8 cellular contexts compared by ENCODE assay signal in genomic region chr15:40569139-40569953, GRCh38. TPM values are rescaled to one million over a fixed set of nuclear protein-coding genes. Genes with fewer than 3 reads are reported as not detected.
DNase-seq lines count a peak whose midpoint lies in the region; ATAC-seq and TF ChIP-seq lines count a peak whose summit lies in the region.

Gene RPUSD2 (plus strand): TSS chr15:40569299. CDS start chr15:40569338, 39 bp downstream.

- no peaks in the 10 kb centered on the region for H3K27me3 Mint-ChIP-seq in T-helper 2 cell treated with Interferon-gamma antibody and Interleukin-4, amounts not matched to agents 5 μg/mL and 100 μg/mL, for 36 hours (ENCODE audit: low read depth)

- H3K36me3 ChIP-seq in ascending aorta = peaks cover 10 to 16% of the 10 kb centered on the region in 2 donors
- no peaks in the 10 kb centered on the region for H3K36me3 ChIP-seq in uterus

- H3K4me1 Mint-ChIP-seq in T-helper 2 cell treated with Interferon-gamma antibody and Interleukin-4, amounts not matched to agents 5 μg/mL and 100 μg/mL, for 36 hours (ENCODE audit: low read depth) = peaks cover 30% of the 10 kb centered on the region

- peak within 1 kb of the TSS; percentile 98 for H3K4me3 Mint-ChIP-seq in T-helper 2 cell treated with Interferon-gamma antibody and Interleukin-4, amounts not matched to agents 5 μg/mL and 100 μg/mL, for 36 hours

- H3K27me3 ChIP-seq in ascending aorta (no peaks in the 10 kb centered on the region), right cardiac atrium (ENCODE audit: control insufficient read depth, insufficient read depth) (no peaks in the 10 kb centered on the region), uterus (no peaks in the 10 kb centered on the region)

- H3K4me3 ChIP-seq in GM08714 (ENCODE audit: low read length) (peak within 1 kb of the TSS; percentile 85), ascending aorta (peak within 1 kb of the TSS; percentile 84 to 93), right cardiac atrium (ENCODE audit: low read length) (peak within 1 kb of the TSS; percentile 71), uterus (peak within 1 kb of the TSS; percentile 69 to 81)

- H3K36me3 Mint-ChIP-seq in T-helper 2 cell treated with Interferon-gamma antibody and Interleukin-4, amounts not matched to agents 5 μg/mL and 100 μg/mL, for 36 hours (ENCODE audit: low read depth) = peaks cover 7% of the 10 kb centered on the region

- DNase-seq in NCI-H2029 treated with DMSO at 0.1 percent for 48 hours (lab: John Stamatoyannopoulos, UW) (peak; percentile 31), ascending aorta (ENCODE audit: low spot score in 2 of 2) (peak; percentile 81 to 97), right cardiac atrium (peak; percentile 93 to 98 (median 96)), putamen (ENCODE audit: low spot score) (peak; percentile 92), uterus (peak; percentile 91 to 93)
- DNase-seq in T-helper 2 cell treated with Interferon-gamma antibody and Interleukin-4, amounts not matched to agents 5 μg/mL and 100 μg/mL, for 36 hours (ENCODE audit: low spot score) = peak; percentile 93

- intact Hi-C loops in ascending aorta (cut with DNase I) = loop anchor here (1.0 to 5.0 kb wide), 8 partner anchors 25 to 763 kb away; partner anchors contain the start of genes CCDC9B, CHP1, CHST14 and EXD1
- intact Hi-C loops in right cardiac atrium (cut with DNase I) = no loop called here
- intact Hi-C loops in uterus (cut with DNase I; ENCODE audit: low total_unique reads) = no loop called here

- H3K9me3 Mint-ChIP-seq in T-helper 2 cell treated with Interferon-gamma antibody and Interleukin-4, amounts not matched to agents 5 μg/mL and 100 μg/mL, for 36 hours = no peaks in the 10 kb centered on the region

- H3K27ac ChIP-seq in ascending aorta = peak within 1 kb of the TSS; percentile 56 to 87
- H3K27ac ChIP-seq in right cardiac atrium (ENCODE audit: low read length) = peak within 1 kb of the TSS; percentile 50
- peak within 1 kb of the TSS; percentile 55 to 83 for H3K27ac ChIP-seq in uterus

- no peak for TF ChIP-seq CTCF in ascending aorta (IDR thresholded peaks at IDR 0.05)
- peak in 1 of 4 experiments; percentile 3 for TF ChIP-seq CTCF in uterus (IDR thresholded peaks at IDR 0.05)

- ATAC-seq in HG02840 (IDR thresholded peaks at IDR 0.05; ENCODE audit: low FRiP score, unreplicated experiment) (peak; percentile 46), right cardiac atrium (peak; percentile 87)

- H3K4me1 ChIP-seq in ascending aorta (peaks cover 0 to 19% of the 10 kb centered on the region in 2 donors), right cardiac atrium (ENCODE audit: control insufficient read depth, insufficient read depth, low read length) (peaks cover 5% of the 10 kb centered on the region), uterus (peaks cover 0 to 4% of the 10 kb centered on the region in 2 donors)

- peak within 1 kb of the TSS; percentile 99 for H3K27ac Mint-ChIP-seq in T-helper 2 cell treated with Interferon-gamma antibody and Interleukin-4, amounts not matched to agents 5 μg/mL and 100 μg/mL, for 36 hours

- TF ChIP-seq POLR2A in uterus (IDR thresholded peaks at IDR 0.05) = peak; percentile 36 to 76

- WGBS in right cardiac atrium = under 1% methylated on average over 61 of the region's 61 CpGs

- no peaks in the 10 kb centered on the region for H3K9me3 ChIP-seq in ascending aorta
- no peaks in the 10 kb centered on the region for H3K9me3 ChIP-seq in right cardiac atrium (ENCODE audit: control insufficient read depth, low read length)
- H3K9me3 ChIP-seq in uterus = no peaks in the 10 kb centered on the region

RNA-seq across cellular contexts. Expression of gene RPUSD2, which starts in this region (rescaled TPM):
- 2.4 TPM for total RNA-seq in ascending aorta
- total RNA-seq in right cardiac atrium = 1 to 10 TPM; 8.0 to 9.7 (median 9.0) TPM
- polyA plus RNA-seq in right cardiac atrium = 7.6 TPM
- 10 to 100 TPM in 1 of 4 donors, 1 to 10 TPM in 1, under 1 TPM in 2; 0.29 to 18.6 (median 5.0) TPM for total RNA-seq in uterus

Comparison
In these comparisons a context has a peak if more than half of its experiments do, and no peak if none do; other contexts are left out.
1. Peak in every context shown above with its lines: DNase-seq, ATAC-seq, H3K4me3 ChIP-seq and H3K27ac ChIP-seq.
2. DNase-seq: peak in every context shown above with its lines; median percentile 96 in right cardiac atrium; 93 in T-helper 2 cell treated with Interferon-gamma antibody and Interleukin-4, amounts not matched to agents 5 μg/mL and 100 μg/mL, for 36 hours; 92 in putamen; 92 in uterus; 89 in ascending aorta; 31 in NCI-H2029 treated with DMSO at 0.1 percent for 48 hours.